In genomic region chr11:66317322-66317765, GRCh38 we compare ENCODE assay signal across 1 cellular context.
A peak's percentile ranks its signal among the peaks of the same experiment; 100 is the strongest.
TF ChIP-seq lines count a peak whose summit lies in the region.

No MANE protein-coding gene starts in this region.

TF ChIP-seq in endothelial cell of umbilical vein, 7 proteins besides CTCF, POLR2A, EP300 and RAD21:
- TF ChIP-seq EZH2 (IDR thresholded peaks at IDR 0.05; ENCODE audit: borderline replicate concordance, low read depth, low read length, severe bottlenecking) (peak; percentile 58), MYC (IDR thresholded peaks at IDR 0.05; ENCODE audit: low read depth, low read length) (no peak)
